16 cellular contexts compared by ENCODE assay signal in the genomic region with DNA sequence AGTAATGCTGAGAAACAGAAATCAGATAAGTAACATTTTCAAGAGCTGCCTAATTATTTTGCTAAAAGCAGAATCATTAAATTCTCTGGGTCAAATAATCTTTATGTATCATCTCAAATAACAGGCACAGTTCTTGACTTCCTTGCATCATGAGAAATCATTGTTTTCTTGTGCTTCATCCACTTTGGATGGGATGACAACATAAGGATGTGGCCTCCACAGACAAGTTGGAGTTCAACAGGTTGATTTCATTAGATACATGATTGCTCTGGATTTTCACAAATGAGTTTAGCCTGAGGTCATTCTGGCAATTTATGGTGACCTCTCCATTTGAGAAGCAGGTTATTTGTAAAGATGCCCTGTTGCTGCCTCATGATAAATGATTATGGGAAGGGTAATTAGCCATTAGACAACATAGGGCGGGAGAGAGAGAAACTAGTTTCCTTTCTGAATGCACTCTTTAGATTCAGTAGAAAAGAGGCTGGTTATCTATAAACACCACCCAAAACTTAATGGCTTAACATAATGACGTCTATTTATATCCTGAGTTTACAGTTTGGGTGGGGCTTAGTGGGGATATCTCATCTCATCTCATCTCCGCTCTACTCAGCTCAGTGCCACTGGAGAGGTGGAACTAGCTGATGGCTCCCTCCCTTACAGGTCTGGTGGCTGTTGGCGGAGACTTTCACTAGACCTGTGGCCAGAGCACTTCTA. TPM values are rescaled to one million over a fixed set of nuclear protein-coding genes. Genes with fewer than 3 reads are reported as not detected.
DNase-seq lines count a peak whose midpoint lies in the region; ATAC-seq, FAIRE-seq and TF ChIP-seq lines count a peak whose summit lies in the region.
"Had no signal": no experiment of that assay in that cellular context is flagged by ENCODE, and none has a peak within 500 bp of the region (broad histone marks: within the 10 kb centered on the region; RNA-seq: fewer than 3 reads in every experiment).

No MANE protein-coding gene starts in this region.

- H3K4me3 Mint-ChIP-seq in type B pancreatic cell (peak overlapping the region; percentile 38), H9 (no peak overlapping the region)

- H4K5ac ChIP-seq in H9 (ENCODE audit: insufficient read length, low read depth, low read length) = no peak overlapping the region

- H3K4me3 ChIP-seq in SJSA1 (no peak overlapping the region), kidney (ENCODE audit: low read length in 2 of 2) (no peak overlapping the region)
- H3K4me3 ChIP-seq: cardiac muscle cell, HAP-1 had no signal

- no peaks in the 10 kb centered on the region for H4K20me1 ChIP-seq in H9 (ENCODE audit: control insufficient read depth, insufficient read depth, insufficient read length)

- H2BK120ac ChIP-seq in H9 (ENCODE audit: low read depth, low read length, poor library complexity, severe bottlenecking) = no peak overlapping the region

- no peaks in the 10 kb centered on the region for H3K9me3 ChIP-seq in SJSA1 (replicated peaks)
- no peaks in the 10 kb centered on the region for H3K9me3 ChIP-seq in kidney (ENCODE audit: control insufficient read depth in 1 of 2, low read length in 2 of 2)
- no peaks in the 10 kb centered on the region for H3K9me3 ChIP-seq in H9 (ENCODE audit: control insufficient read depth, low read depth, low read length)
- H3K9me3 ChIP-seq: HAP-1 had no signal

- H2AFZ ChIP-seq in H9 (ENCODE audit: low read length) = no peak overlapping the region

- H3T11ph ChIP-seq in H9 (ENCODE audit: low read length) = no peak overlapping the region

- no peak overlapping the region for H2BK15ac ChIP-seq in H9 (ENCODE audit: low read depth, low read length)

- no peak overlapping the region for H3K9ac ChIP-seq in kidney (ENCODE audit: low read length in 2 of 2)
- H3K9ac ChIP-seq in H9 (ENCODE audit: extremely low read depth, insufficient read length, low read length) = no peak overlapping the region

- H3K4me1 Mint-ChIP-seq in type B pancreatic cell (ENCODE audit: unreplicated experiment) (peaks cover 22% of the 10 kb centered on the region), H9 (no peaks in the 10 kb centered on the region)

- H3K79me2 ChIP-seq in H9 (ENCODE audit: insufficient read depth, low read length) = no peaks in the 10 kb centered on the region

- no peaks in the 10 kb centered on the region for H3K9me3 Mint-ChIP-seq in activated naive CD4-positive, alpha-beta T cell treated with anti-CD3 and anti-CD28 coated beads, Interleukin-2, amount 50 U/mL, for 72 hours
- H3K9me3 Mint-ChIP-seq in type B pancreatic cell = no peaks in the 10 kb centered on the region
- H3K9me3 Mint-ChIP-seq in H9 = no peaks in the 10 kb centered on the region

- no peak overlapping the region for H4K8ac ChIP-seq in H9 (replicated peaks; ENCODE audit: insufficient read length, low read depth, low read length)

- H3K27me3 ChIP-seq in SJSA1 (replicated peaks) = no peaks in the 10 kb centered on the region
- H3K27me3 ChIP-seq in H9 (ENCODE audit: insufficient read depth, low read length) = no peaks in the 10 kb centered on the region
- H3K27me3 ChIP-seq: cardiac muscle cell had no signal

- no peak overlapping the region for H4K91ac ChIP-seq in H9 (ENCODE audit: insufficient read length, low read depth, low read length)

- no peak overlapping the region for H2BK5ac ChIP-seq in H9 (ENCODE audit: insufficient read length, low read length)

- intact Hi-C loops in kidney (cut with DNase I) = no loop called here

- H3K27ac Mint-ChIP-seq in activated naive CD4-positive, alpha-beta T cell treated with anti-CD3 and anti-CD28 coated beads, Interleukin-2, amount 50 U/mL, for 72 hours = peak overlapping the region; percentile 44 to 63
- peak overlapping the region; percentile 35 for H3K27ac Mint-ChIP-seq in type B pancreatic cell
- 0 out of 7 replicates have a peak overlapping the region, but pooled peaks of 1 of the 3 experiments have one; percentile 27 for H3K27ac Mint-ChIP-seq in H9

- peaks cover 0 to 8% of the 10 kb centered on the region in 2 donors for H3K36me3 Mint-ChIP-seq in activated naive CD4-positive, alpha-beta T cell treated with anti-CD3 and anti-CD28 coated beads, Interleukin-2, amount 50 U/mL, for 72 hours
- H3K36me3 Mint-ChIP-seq in type B pancreatic cell (peaks cover 21% of the 10 kb centered on the region), H9 (ENCODE audit: insufficient read depth in 1 of 3, low read depth in 3 of 3) (peaks cover 7 to 14% (median 14%) of the 10 kb centered on the region in 3 experiments; a peak in 6 of 7 replicates)

- H2BK20ac ChIP-seq in H9 (ENCODE audit: low read depth, low read length, poor library complexity, severe bottlenecking) = no peak overlapping the region

- H3K27ac ChIP-seq in SJSA1 (peak overlapping the region; percentile 30), kidney (ENCODE audit: low read depth in 2 of 2, low read length in 2 of 2) (peak overlapping the region; percentile 15 to 37), H9 (ENCODE audit: insufficient read length, low read depth, low read length) (no peak overlapping the region)
- H3K27ac ChIP-seq: cardiac muscle cell had no signal

- H3K36me3 ChIP-seq in SJSA1 = peaks cover 23% of the 10 kb centered on the region
- peaks cover 5 to 6% of the 10 kb centered on the region in 2 donors for H3K36me3 ChIP-seq in kidney (ENCODE audit: control insufficient read depth in 1 of 2, insufficient read depth in 2 of 2, low read length in 2 of 2)

- peaks cover 21% of the 10 kb centered on the region for H3K4me1 ChIP-seq in SJSA1 (replicated peaks)
- H3K4me1 ChIP-seq in kidney (ENCODE audit: control insufficient read depth in 1 of 2, insufficient read depth in 1 of 2, low read depth in 1 of 2, low read length in 2 of 2) = peaks cover 7 to 8% of the 10 kb centered on the region in 2 donors
- H3K4me1 ChIP-seq in H9 (ENCODE audit: insufficient read depth, low read length) = no peaks in the 10 kb centered on the region
- H3K4me1 ChIP-seq: HAP-1 had no signal

- TF ChIP-seq CTCF in kidney (IDR thresholded peaks at IDR 0.05; ENCODE audit: borderline replicate concordance, extremely low read depth, insufficient read depth) = no peak
- no peak for TF ChIP-seq CTCF in type B pancreatic cell (conservative IDR thresholded peaks at IDR 0.05)
- TF ChIP-seq CTCF in H9 (conservative IDR thresholded peaks at IDR 0.05) = no peak

- no peak overlapping the region for H3K14ac ChIP-seq in H9 (ENCODE audit: insufficient read depth, low read length)

- DNase-seq in activated naive CD4-positive, alpha-beta T cell treated with anti-CD3 and anti-CD28 coated beads, Interleukin-2, amount 50 U/mL, for 72 hours (ENCODE audit: low spot score in 2 of 2) = no peak
- no peak for DNase-seq in activated naive CD4-positive, alpha-beta T cell treated with Interleukin-2 at 50 U/mL for 16 hours
- DNase-seq in SJSA1 (ENCODE audit: low read depth in 1 of 2, low spot score in 2 of 2) (no peak), kidney (no peak), type B pancreatic cell (ENCODE audit: extremely low spot score, unreplicated experiment) (no peak), NCI-H774 (lab: John Stamatoyannopoulos, UW) (no peak), H9 (no peak)
- DNase-seq: activated CD4-positive, alpha-beta T cell treated with anti-CD3 and anti-CD28 coated beads for 4 hours; activated effector memory CD4-positive, alpha-beta T cell treated with anti-CD3 and anti-CD28 coated beads, Interleukin-2, amount 50 U/mL, for 16 hours; DMS79; NCI-H1436 treated with DMSO at 0.1 percent for 48 hours had no signal

- H3K56ac ChIP-seq in H9 (ENCODE audit: insufficient read length, low read depth, low read length) = no peak overlapping the region

- H3K27me3 Mint-ChIP-seq in type B pancreatic cell = no peaks in the 10 kb centered on the region
- H3K27me3 Mint-ChIP-seq in H9 (ENCODE audit: low read depth) = no peaks in the 10 kb centered on the region

- H3K18ac ChIP-seq in H9 (ENCODE audit: insufficient read length, low read depth, low read length) = no peak overlapping the region

- no peak overlapping the region for H3K23ac ChIP-seq in H9 (ENCODE audit: insufficient read length, low read depth, low read length)

- FAIRE-seq in kidney (lab: Jason Lieb, UNC) = no peak
- FAIRE-seq: HepG2 had no signal

- H3K4ac ChIP-seq in H9 (ENCODE audit: low read depth, low read length) = no peak overlapping the region

- no peak for ATAC-seq in activated naive CD4-positive, alpha-beta T cell treated with anti-CD3 and anti-CD28 coated beads, Interleukin-2, amount 50 U/mL, for 72 hours
- ATAC-seq in GM21390 (IDR thresholded peaks at IDR 0.05; ENCODE audit: unreplicated experiment) = no peak
- ATAC-seq: HepG2 had no signal

- H3K79me1 ChIP-seq in H9 (ENCODE audit: insufficient read depth, low read depth, low read length, poor library complexity, severe bottlenecking) = no peaks in the 10 kb centered on the region

- no CpG with 5 or more reads among the region's 4 CpGs for WGBS in H9 (ENCODE audit: extremely low coverage, insufficient read length, low lambda C conversion rate)

- no peak overlapping the region for H3K4me2 ChIP-seq in H9 (ENCODE audit: insufficient read depth, insufficient read length, low read length)

- H3K23me2 ChIP-seq in H9 (ENCODE audit: insufficient read length, low read depth, low read length, poor library complexity, severe bottlenecking) = no peaks in the 10 kb centered on the region

- no peak overlapping the region for H2BK12ac ChIP-seq in H9 (ENCODE audit: insufficient read length, low read depth, low read length)

- no peak overlapping the region for H2AK5ac ChIP-seq in H9 (ENCODE audit: insufficient read length, low read length)

RNA-seq across cellular contexts. Expression of gene ADORA2A, which starts 35.0 kb away (rescaled TPM):
- 10 to 100 TPM; 33.8 to 34.4 TPM for total RNA-seq in activated naive CD4-positive, alpha-beta T cell treated with anti-CD3 and anti-CD28 coated beads, Interleukin-2, amount 50 U/mL, for 72 hours
- total RNA-seq in SJSA1 (2014; rRNA removed; shearing (Covaris generic)) = 3.4 and 3.6 TPM in 2 replicates
- total RNA-seq in kidney (6.9 TPM), type B pancreatic cell (ENCODE audit: low replicate concordance) (7.2 and 19.2 TPM in 2 replicates), H9 (2021) (3.5 and 3.9 TPM in 2 replicates)
- polyA plus RNA-seq in kidney (ENCODE audit: insufficient read depth, low read depth, low replicate concordance) = 6.1 TPM
- total RNA-seq: epithelial cell of proximal tubule had no signal
